Comparison of ENCODE assay signal across 8 cellular contexts in the genomic region with DNA sequence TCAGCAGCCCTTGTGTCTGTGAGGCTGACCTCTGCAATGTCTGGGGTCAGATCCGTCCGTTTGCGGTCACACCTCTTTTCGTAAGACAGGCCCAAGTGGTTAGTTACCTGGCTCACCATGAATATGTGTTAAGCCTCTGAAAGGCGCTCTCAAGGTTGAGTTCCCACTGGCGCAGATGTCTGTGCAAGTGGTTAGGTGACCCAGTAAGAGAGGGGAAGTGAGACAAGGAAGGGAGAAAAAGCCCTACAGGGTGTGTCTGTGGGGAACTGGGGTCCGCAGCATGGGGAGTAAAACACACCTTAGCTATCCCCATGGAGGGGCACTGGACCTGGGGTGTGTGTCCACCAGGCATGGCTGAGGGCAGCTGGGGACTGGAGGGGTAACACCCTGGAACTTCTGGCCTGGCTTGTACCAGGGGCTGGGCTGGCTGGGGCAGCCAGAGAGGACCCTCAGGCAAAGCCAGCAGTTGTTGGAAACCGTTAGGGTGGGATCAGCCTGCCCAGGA.
DNase-seq lines count a peak whose midpoint lies in the region; ATAC-seq and TF ChIP-seq lines count a peak whose summit lies in the region.

No MANE protein-coding gene starts in this region.

- no peak for TF ChIP-seq CTCF in glutamatergic neuron (IDR thresholded peaks at IDR 0.05; ENCODE audit: partially characterized antibody, unreplicated experiment)

- H3K27me3 Mint-ChIP-seq in activated naive CD8-positive, alpha-beta T cell = peaks cover 19% of the 10 kb centered on the region
- no peaks in the 10 kb centered on the region for H3K27me3 Mint-ChIP-seq in glutamatergic neuron (ENCODE audit: unreplicated experiment)

- peaks cover 14% of the 10 kb centered on the region for H3K4me1 Mint-ChIP-seq in activated naive CD8-positive, alpha-beta T cell (ENCODE audit: low read depth)
- H3K4me1 Mint-ChIP-seq in stimulated activated effector memory CD8-positive, alpha-beta T cell treated with anti-CD3 and anti-CD28 coated beads, Interleukin-12 subunit alpha, Interleukin-12 subunit beta, amount 100 ng/mL, for 72 hours = peaks cover 6% of the 10 kb centered on the region
- peaks cover 6% of the 10 kb centered on the region for H3K4me1 Mint-ChIP-seq in glutamatergic neuron (ENCODE audit: low read depth, unreplicated experiment)

- no peak overlapping the region for H3K27ac Mint-ChIP-seq in activated naive CD8-positive, alpha-beta T cell
- no peak overlapping the region for H3K27ac Mint-ChIP-seq in stimulated activated effector memory CD8-positive, alpha-beta T cell treated with anti-CD3 and anti-CD28 coated beads, Interleukin-12 subunit alpha, Interleukin-12 subunit beta, amount 100 ng/mL, for 72 hours
- H3K27ac Mint-ChIP-seq in glutamatergic neuron (ENCODE audit: unreplicated experiment) = no peak overlapping the region

- peak; percentile 91 for ATAC-seq in HG03066 (IDR thresholded peaks at IDR 0.05; ENCODE audit: low read depth, unreplicated experiment)
- peak; percentile 15 for ATAC-seq in stimulated activated effector memory CD8-positive, alpha-beta T cell treated with anti-CD3 and anti-CD28 coated beads, Interleukin-12 subunit alpha, Interleukin-12 subunit beta, amount 100 ng/mL, for 72 hours

- H3K9me3 Mint-ChIP-seq in activated naive CD8-positive, alpha-beta T cell (ENCODE audit: low read depth) = no peaks in the 10 kb centered on the region
- peaks cover 2% of the 10 kb centered on the region for H3K9me3 Mint-ChIP-seq in stimulated activated effector memory CD8-positive, alpha-beta T cell treated with anti-CD3 and anti-CD28 coated beads, Interleukin-12 subunit alpha, Interleukin-12 subunit beta, amount 100 ng/mL, for 72 hours
- H3K9me3 Mint-ChIP-seq in glutamatergic neuron (ENCODE audit: unreplicated experiment) = no peaks in the 10 kb centered on the region

- peaks cover 2% of the 10 kb centered on the region for H3K36me3 Mint-ChIP-seq in activated naive CD8-positive, alpha-beta T cell
- H3K36me3 Mint-ChIP-seq in stimulated activated effector memory CD8-positive, alpha-beta T cell treated with anti-CD3 and anti-CD28 coated beads, Interleukin-12 subunit alpha, Interleukin-12 subunit beta, amount 100 ng/mL, for 72 hours = no peaks in the 10 kb centered on the region
- peaks cover 6% of the 10 kb centered on the region for H3K36me3 Mint-ChIP-seq in glutamatergic neuron (ENCODE audit: unreplicated experiment)

- H3K4me3 Mint-ChIP-seq in activated naive CD8-positive, alpha-beta T cell = peak overlapping the region; percentile 8
- H3K4me3 Mint-ChIP-seq in stimulated activated effector memory CD8-positive, alpha-beta T cell treated with anti-CD3 and anti-CD28 coated beads, Interleukin-12 subunit alpha, Interleukin-12 subunit beta, amount 100 ng/mL, for 72 hours = no peak overlapping the region
- no peak overlapping the region for H3K4me3 Mint-ChIP-seq in glutamatergic neuron (ENCODE audit: unreplicated experiment)

- DNase-seq in GM19240 (ENCODE audit: insufficient read length, low spot score) = peak; percentile 38
- DNase-seq in stimulated activated effector memory CD8-positive, alpha-beta T cell treated with anti-CD3 and anti-CD28 coated beads, Interleukin-12 subunit alpha, Interleukin-12 subunit beta, amount 100 ng/mL, for 72 hours (ENCODE audit: low spot score in 2 of 2) = no peak
- no peak for DNase-seq in mucosa of gallbladder (ENCODE audit: low spot score)
- no peak for DNase-seq in glutamatergic neuron
- no peak for DNase-seq in DMS53 treated with DMSO at 0.1 percent for 48 hours (lab: John Stamatoyannopoulos, UW; ENCODE audit: unreplicated experiment)
- DNase-seq in glomerular visceral epithelial cell (ENCODE audit: extremely low spot score) = no peak
